ENCODE assay signal across 14 cellular contexts in the genomic region with DNA sequence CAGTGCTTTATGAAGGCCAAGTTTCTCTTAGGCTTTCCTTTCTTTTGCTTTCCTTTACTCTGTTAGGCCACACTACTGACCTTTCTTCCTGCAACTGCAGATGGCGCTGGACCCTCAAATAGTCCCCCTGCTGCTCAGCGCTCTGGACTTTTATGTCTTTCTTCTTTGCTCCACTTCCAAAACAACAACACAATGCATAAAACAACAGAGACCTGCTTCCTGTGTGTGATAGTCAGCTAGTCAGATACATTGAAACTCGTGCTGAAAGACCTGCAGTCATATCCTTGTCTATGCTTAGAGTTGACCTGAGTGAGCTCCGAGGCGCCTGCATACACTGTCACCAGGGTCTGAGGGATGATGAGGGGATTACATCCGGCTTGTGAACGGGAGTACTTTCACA.
DNase-seq lines count a peak whose midpoint lies in the region; TF ChIP-seq lines count a peak whose summit lies in the region.
"Had no signal": no experiment of that assay in that cellular context is flagged by ENCODE, and none has a peak within 500 bp of the region (broad histone marks: within the 10 kb centered on the region; RNA-seq: fewer than 3 reads in every experiment).

No MANE protein-coding gene starts in this region.

- no peak overlapping the region for H3K27ac Mint-ChIP-seq in activated T-cell treated with anti-CD3 and anti-CD28 coated beads, Interleukin-2, amount 50 U/mL, for 24 hours

- H3K27ac ChIP-seq in brain microvascular endothelial cell (no peak overlapping the region), prostate gland (no peak overlapping the region), Peyer's patch (no peak overlapping the region)

- H3K36me3 Mint-ChIP-seq in activated T-cell treated with anti-CD3 and anti-CD28 coated beads, Interleukin-2, amount 50 U/mL, for 24 hours (ENCODE audit: low read depth) = no peaks in the 10 kb centered on the region

- peaks cover 64% of the 10 kb centered on the region for H3K4me1 Mint-ChIP-seq in activated T-cell treated with anti-CD3 and anti-CD28 coated beads, Interleukin-2, amount 50 U/mL, for 24 hours (ENCODE audit: low read depth)

- H3K4me3 Mint-ChIP-seq in activated T-cell treated with anti-CD3 and anti-CD28 coated beads, Interleukin-2, amount 50 U/mL, for 24 hours = peak overlapping the region; percentile 4

- H3K36me3 ChIP-seq in brain microvascular endothelial cell (replicated peaks) (no peaks in the 10 kb centered on the region), prostate gland (no peaks in the 10 kb centered on the region), Peyer's patch (no peaks in the 10 kb centered on the region)
- H3K36me3 ChIP-seq: MG63 had no signal

- peak; percentile 34 for TF ChIP-seq CTCF in brain microvascular endothelial cell (IDR thresholded peaks at IDR 0.05; ENCODE audit: low read depth, low read length, missing control alignments)
- TF ChIP-seq CTCF in retinal pigment epithelial cell (conservative IDR thresholded peaks at IDR 0.05; ENCODE audit: low read depth, low read length) = peak; percentile 37
- no peak for TF ChIP-seq CTCF in prostate gland (IDR thresholded peaks at IDR 0.05)
- no peak for TF ChIP-seq CTCF in Peyer's patch (IDR thresholded peaks at IDR 0.05)

- peaks cover 8% of the 10 kb centered on the region for H3K27me3 Mint-ChIP-seq in activated T-cell treated with anti-CD3 and anti-CD28 coated beads, Interleukin-2, amount 50 U/mL, for 24 hours

- no peaks in the 10 kb centered on the region for H3K9me3 Mint-ChIP-seq in activated T-cell treated with anti-CD3 and anti-CD28 coated beads, Interleukin-2, amount 50 U/mL, for 24 hours

- no peaks in the 10 kb centered on the region for H3K9me3 ChIP-seq in prostate gland
- no peaks in the 10 kb centered on the region for H3K9me3 ChIP-seq in Peyer's patch
- H3K9me3 ChIP-seq: MG63 had no signal

- in situ Hi-C loops in SK-MEL-5 (cut with HindIII; ENCODE audit: low pct_unique_long_range_greater_than_20kb, low sequenced_read_pairs) (no loop called here), brain microvascular endothelial cell (cut with HindIII; ENCODE audit: low pct_ligation_motif_present, low sequenced_read_pairs) (no loop called here)

- WGBS in prostate gland = 79% methylated on average over 7 of the region's 7 CpGs

- no peak for TF ChIP-seq POLR2A in prostate gland (IDR thresholded peaks at IDR 0.05)
- TF ChIP-seq POLR2A in Peyer's patch (IDR thresholded peaks at IDR 0.05) = no peak

- no peak for DNase-seq in activated T-cell treated with anti-CD3 and anti-CD28 coated beads, Interleukin-2, amount 50 U/mL, for 24 hours
- no peak for DNase-seq in activated T-cell treated with anti-CD3 and anti-CD28 coated beads, Interleukin-2, amount 50 U/mL, for 1 hour
- peak; percentile 63 for DNase-seq in SK-MEL-5 (ENCODE audit: low read depth, low spot score)
- no peak for DNase-seq in brain microvascular endothelial cell
- DNase-seq in retinal pigment epithelial cell (ENCODE audit: low read depth) = no peak
- DNase-seq in ureter (ENCODE audit: low spot score) = no peak
- no peak for DNase-seq in prostate gland (ENCODE audit: low spot score)
- DNase-seq in Peyer's patch = no peak
- DNase-seq: activated CD4-positive, CD25-positive, alpha-beta regulatory T cell treated with anti-CD3 and anti-CD28 coated beads, Interleukin-2, amount 50 U/mL, for 72 hours; left ventricle myocardium superior; MG63; NCI-H510A; Right ventricle myocardium superior; stimulated activated CD8-positive, alpha-beta memory T cell treated with anti-CD3 and anti-CD28 coated beads, Interleukin-4, amount 100 ng/mL, for 48 hours had no signal

- H3K27me3 ChIP-seq in brain microvascular endothelial cell (replicated peaks) (no peaks in the 10 kb centered on the region), prostate gland (replicated peaks; ENCODE audit: insufficient read depth) (no peaks in the 10 kb centered on the region), Peyer's patch (no peaks in the 10 kb centered on the region)
- H3K27me3 ChIP-seq: MG63 had no signal

- H3K4me1 ChIP-seq in prostate gland (replicated peaks) (no peaks in the 10 kb centered on the region), Peyer's patch (no peaks in the 10 kb centered on the region)

- no peak overlapping the region for H3K4me3 ChIP-seq in brain microvascular endothelial cell (ENCODE audit: low read depth, low read length)
- no peak overlapping the region for H3K4me3 ChIP-seq in retinal pigment epithelial cell (ENCODE audit: low read length)
- H3K4me3 ChIP-seq in prostate gland = no peak overlapping the region
- H3K4me3 ChIP-seq in Peyer's patch = no peak overlapping the region
- H3K4me3 ChIP-seq: MG63 had no signal

- intact Hi-C loops in prostate gland (cut with DNase I) = no loop called here

Comparison
In these comparisons a context has a peak if more than half of its experiments do, and no peak if none do; other contexts are left out.
1. CTCF ChIP-seq: peak in brain microvascular endothelial cell (single experiment) and retinal pigment epithelial cell (single experiment); none in prostate gland (0 of 4) and Peyer's patch (0 of 6).